Comparison of ENCODE assay signal across 8 cellular contexts in genomic region chr1:6554031-6554906, GRCh38. TPM values are rescaled to one million over a fixed set of nuclear protein-coding genes. Genes with fewer than 3 reads are reported as not detected.
DNase-seq lines count a peak whose midpoint lies in the region; ATAC-seq, FAIRE-seq and TF ChIP-seq lines count a peak whose summit lies in the region.

NOL9 (minus strand) TSS chr1:6554513; CDS start chr1:6554502, 11 bp downstream.

- H3K4me3 ChIP-seq in psoas muscle = peak within 1 kb of the TSS; percentile 99

- H3K4me1 ChIP-seq in psoas muscle = peaks cover 20% of the 10 kb centered on the region

- WGBS in psoas muscle, 3 donors = 1 to 2% (median 1%) methylated on average over 43 to 87 of the region's 87 CpGs

- H3K27me3 ChIP-seq in psoas muscle (ENCODE audit: insufficient read depth in 3 of 3, low read length in 2 of 3) = no peaks in the 10 kb centered on the region

- peaks cover 3 to 23% of the 10 kb centered on the region in 2 donors for H3K36me3 ChIP-seq in psoas muscle (ENCODE audit: insufficient read depth in 1 of 2, low read depth in 1 of 2)

- TF ChIP-seq POLR2A in GM12892 (IDR thresholded peaks at IDR 0.05; ENCODE audit: low read depth, low read length) = peak; percentile 88

- FAIRE-seq in GM12892 (lab: Jason Lieb, UNC) = peak; percentile 93
- FAIRE-seq in urothelium cell line (lab: Jason Lieb, UNC) = no peak

- DNase-seq in GM12892 (ENCODE audit: insufficient read length) (peak; percentile 96), NCI-H1436 treated with DMSO at 0.1 percent for 48 hours (lab: John Stamatoyannopoulos, UW) (peak; percentile 28), amygdala (lab: John Stamatoyannopoulos, UW) (peak; percentile 54 to 96 (median 84)), left ventricle myocardium superior (peak; percentile 98), psoas muscle (peak; percentile 96 to 98), urothelium cell line (ENCODE audit: low spot score) (peak; percentile 93)

- intact Hi-C loops in T-helper 1 cell treated with Interleukin-12 subunit alpha and Interleukin-12 subunit beta and Interleukin-4 antibody, amounts not matched to agents 30 ng/mL and 1 ng/mL, for 36 hours (cut with micrococcal nuclease) = loop anchor here (1.0 to 2.0 kb wide), 10 partner anchors 25 to 560 kb away; partner anchors contain the start of genes DNAJC11, PHF13, RNF207 and RPL22
- intact Hi-C loops in left ventricle myocardium superior (cut with micrococcal nuclease) (loop anchor here (5.0 kb wide), 1 partner anchor 67 kb away; no protein-coding TSS in a partner anchor), psoas muscle (cut with DNase I) (loop anchor here in 1 of 2 donors (5.0 kb wide), 1 partner anchor 83 kb away; no protein-coding TSS in a partner anchor)

- peak; percentile 94 for TF ChIP-seq CTCF in psoas muscle (IDR thresholded peaks at IDR 0.05)

- H3K27ac ChIP-seq in psoas muscle = peak within 1 kb of the TSS; percentile 91

- no peaks in the 10 kb centered on the region for H3K9me3 ChIP-seq in psoas muscle

- ATAC-seq in HG02852 (IDR thresholded peaks at IDR 0.05; ENCODE audit: unreplicated experiment) (peak; percentile 87), left ventricle myocardium superior (peak; percentile 98), psoas muscle (peak; percentile 96 to 98 (median 98))

RNA-seq across cellular contexts. Expression of gene NOL9, which starts in this region (rescaled TPM):
- 13.4 TPM for polyA plus RNA-seq in GM12892 (2012; ENCODE audit: missing spikeins)
- total RNA-seq in T-helper 1 cell treated with Interleukin-12 subunit alpha and Interleukin-12 subunit beta and Interleukin-4 antibody, amounts not matched to agents 30 ng/mL and 1 ng/mL, for 36 hours = 53.8 and 54.5 TPM in 2 replicates
- total RNA-seq in left ventricle myocardium superior (12.9 TPM), psoas muscle (10 to 100 TPM; 17.1 to 26.1 (median 22.8) TPM)
- polyA plus RNA-seq in psoas muscle = 10 to 100 TPM in 1 of 3 donors, 1 to 10 TPM in 2; 5.0 to 10.6 (median 9.5) TPM

Comparison
In these comparisons a context has a peak if more than half of its experiments do, and no peak if none do; other contexts are left out.
1. Peak in every context shown above with its lines: DNase-seq, ATAC-seq, H3K4me3 ChIP-seq and H3K27ac ChIP-seq.
2. DNase-seq: peak in every context shown above with its lines; median percentile 98 in left ventricle myocardium superior; 97 in psoas muscle; 96 in GM12892; 93 in urothelium cell line; 84 in amygdala; 28 in NCI-H1436 treated with DMSO at 0.1 percent for 48 hours.